ENCODE assay signal across 20 cellular contexts in genomic region chr7:107854989-107855388, GRCh38. TPM values are rescaled to one million over a fixed set of nuclear protein-coding genes. Genes with fewer than 3 reads are reported as not detected.
DNase-seq lines count a peak whose midpoint lies in the region; ATAC-seq and TF ChIP-seq lines count a peak whose summit lies in the region.
"Had no signal": no experiment of that assay in that cellular context is flagged by ENCODE, and none has a peak within 500 bp of the region (broad histone marks: within the 10 kb centered on the region; RNA-seq: fewer than 3 reads in every experiment).

No MANE protein-coding gene starts in this region.

- no peak overlapping the region for H3K4me3 Mint-ChIP-seq in WTC11
- H3K4me3 Mint-ChIP-seq: activated B cell treated with CpG ODN at 0.5 μM for 24 hours; dendritic cell treated with granulocyte-macrophage colony-stimulating factor and Interleukin-4, amounts not matched to agents 40 ng/mL and 50 ng/mL, for 4 days had no signal

- ATAC-seq in WTC11: no peak
- no peak for ATAC-seq in HG03378 (IDR thresholded peaks at IDR 0.05; ENCODE audit: unreplicated experiment)
- ATAC-seq: left lung had no signal

- CTCF ChIA-PET in WTC11 (lab: Charles Lee): no interaction called here

- DNase-seq in AG08395 (ENCODE audit: low spot score): peak; percentile 25
- peak; percentile 64 for DNase-seq in ELR (ENCODE audit: low read depth)
- peak; percentile 41 for DNase-seq in foreskin melanocyte
- DNase-seq in occipital lobe (lab: John Stamatoyannopoulos, UW): no peak
- no peak for DNase-seq in SHP77 treated with DMSO at 0.1 percent for 48 hours (lab: John Stamatoyannopoulos, UW)
- DNase-seq in WTC11 (ENCODE audit: low spot score): no peak
- DNase-seq: activated B cell treated with CpG ODN at 0.5 μM for 24 hours; activated gamma-delta T cell treated with Interleukin-2 at 50 U/mL for 16 hours; esophagus squamous epithelium; left lung; NCI-H187; NCI-H524; stimulated activated naive CD4-positive, alpha-beta T cell treated with Interleukin-2 at 50 U/mL for 16 hours had no signal

- H3K27ac Mint-ChIP-seq in WTC11: no peak overlapping the region
- H3K27ac Mint-ChIP-seq: activated B cell treated with CpG ODN at 0.5 μM for 24 hours; dendritic cell treated with granulocyte-macrophage colony-stimulating factor and Interleukin-4, amounts not matched to agents 40 ng/mL and 50 ng/mL, for 4 days had no signal

- H3K4me1 Mint-ChIP-seq in WTC11: 0 out of 2 replicates have a peak, but pooled peaks cover 6% of the 10 kb centered on the region

- no peaks in the 10 kb centered on the region for H3K9me3 Mint-ChIP-seq in WTC11
- H3K9me3 Mint-ChIP-seq: activated B cell treated with CpG ODN at 0.5 μM for 24 hours; dendritic cell treated with granulocyte-macrophage colony-stimulating factor and Interleukin-4, amounts not matched to agents 40 ng/mL and 50 ng/mL, for 4 days had no signal

- no peaks in the 10 kb centered on the region for H3K27me3 Mint-ChIP-seq in WTC11 (ENCODE audit: low read depth)
- H3K27me3 Mint-ChIP-seq: dendritic cell treated with granulocyte-macrophage colony-stimulating factor and Interleukin-4, amounts not matched to agents 40 ng/mL and 50 ng/mL, for 4 days had no signal

- H3K36me3 Mint-ChIP-seq in WTC11: no peaks in the 10 kb centered on the region

- TF ChIP-seq CTCF in VCaP (conservative IDR thresholded peaks at IDR 0.05) (no peak), WTC11 (IDR thresholded peaks at IDR 0.05) (no peak)

- peak overlapping the region; percentile 90; the same call in 1 of the 2 replicates for H3K27ac ChIP-seq in VCaP
- H3K27ac ChIP-seq: esophagus squamous epithelium, HL-60, left lung, PC-9 had no signal

- POLR2A ChIA-PET in WTC11 (lab: Charles Lee): no interaction called here

TF ChIP-seq in WTC11, 78 proteins besides CTCF, POLR2A, EP300 and RAD21:
- TF ChIP-seq ATF3 (CRISPR knock-in tag; conservative IDR thresholded peaks at IDR 0.05): no peak
- no peak for TF ChIP-seq NFATC4 (CRISPR knock-in tag; IDR thresholded peaks at IDR 0.05)
- TF ChIP-seq ESRRA (CRISPR knock-in tag; IDR thresholded peaks at IDR 0.05; ENCODE audit: borderline replicate concordance): no peak
- TF ChIP-seq ATF6 (CRISPR knock-in tag; IDR thresholded peaks at IDR 0.05): no peak
- TF ChIP-seq OVOL2 (CRISPR knock-in tag; IDR thresholded peaks at IDR 0.05; ENCODE audit: borderline replicate concordance): no peak
- no peak for TF ChIP-seq FOXP4 (CRISPR knock-in tag; IDR thresholded peaks at IDR 0.05)
- TF ChIP-seq RORB (CRISPR knock-in tag; IDR thresholded peaks at IDR 0.05): no peak
- TF ChIP-seq GTF2I (CRISPR knock-in tag; conservative IDR thresholded peaks at IDR 0.05): no peak
- no peak for TF ChIP-seq NFYB (CRISPR knock-in tag; conservative IDR thresholded peaks at IDR 0.05; ENCODE audit: low read depth)
- TF ChIP-seq FOXJ3 (CRISPR knock-in tag; IDR thresholded peaks at IDR 0.05; ENCODE audit: borderline replicate concordance): no peak
- no peak for TF ChIP-seq PRRX2 (CRISPR knock-in tag; IDR thresholded peaks at IDR 0.05)
- TF ChIP-seq CBFB (CRISPR knock-in tag; IDR thresholded peaks at IDR 0.05; ENCODE audit: low read depth): no peak
- TF ChIP-seq TEAD1 (CRISPR knock-in tag; IDR thresholded peaks at IDR 0.05): no peak
- no peak for TF ChIP-seq ETV6 (CRISPR knock-in tag; IDR thresholded peaks at IDR 0.05)
- no peak for TF ChIP-seq NFE2L1 (CRISPR knock-in tag; IDR thresholded peaks at IDR 0.05)
- TF ChIP-seq NR1H2 (CRISPR knock-in tag; IDR thresholded peaks at IDR 0.05): no peak
- no peak for TF ChIP-seq ZNF263 (CRISPR knock-in tag; IDR thresholded peaks at IDR 0.05; ENCODE audit: low read depth)
- no peak for TF ChIP-seq RELA (CRISPR knock-in tag; IDR thresholded peaks at IDR 0.05; ENCODE audit: borderline replicate concordance)
- TF ChIP-seq SOX15 (CRISPR knock-in tag; IDR thresholded peaks at IDR 0.05): no peak
- TF ChIP-seq PREB (CRISPR knock-in tag; IDR thresholded peaks at IDR 0.05; ENCODE audit: borderline replicate concordance): no peak

RNA-seq across cellular contexts. Expression of gene DLD, which starts 36.0 kb away (rescaled TPM):
- 70.5 TPM for total RNA-seq in occipital lobe
- total RNA-seq in WTC11 (2021): 72.1 to 79.9 TPM (median 75.6 TPM) in 3 replicates

RNA-seq across cellular contexts. Expression of gene SLC26A3, which starts 52.0 kb away (rescaled TPM):
- total RNA-seq in occipital lobe (not detected), WTC11 (2021) (0.28 to 0.44 TPM (median 0.30 TPM) in 3 replicates)
- total RNA-seq: activated B cell treated with CpG ODN at 0.5 μM for 24 hours, astrocyte, esophagus squamous epithelium, left lung, PC-9, posterior vena cava had no signal

Comparison
In these comparisons a context has a peak if more than half of its experiments do, and no peak if none do; other contexts are left out.
1. DNase-seq: peak in AG08395 (single experiment), ELR (single experiment) and foreskin melanocyte (single experiment); none in occipital lobe (single experiment), SHP77 treated with DMSO at 0.1 percent for 48 hours (single experiment) and WTC11 (single experiment).